2 cellular contexts compared by ENCODE assay signal in the genomic region with DNA sequence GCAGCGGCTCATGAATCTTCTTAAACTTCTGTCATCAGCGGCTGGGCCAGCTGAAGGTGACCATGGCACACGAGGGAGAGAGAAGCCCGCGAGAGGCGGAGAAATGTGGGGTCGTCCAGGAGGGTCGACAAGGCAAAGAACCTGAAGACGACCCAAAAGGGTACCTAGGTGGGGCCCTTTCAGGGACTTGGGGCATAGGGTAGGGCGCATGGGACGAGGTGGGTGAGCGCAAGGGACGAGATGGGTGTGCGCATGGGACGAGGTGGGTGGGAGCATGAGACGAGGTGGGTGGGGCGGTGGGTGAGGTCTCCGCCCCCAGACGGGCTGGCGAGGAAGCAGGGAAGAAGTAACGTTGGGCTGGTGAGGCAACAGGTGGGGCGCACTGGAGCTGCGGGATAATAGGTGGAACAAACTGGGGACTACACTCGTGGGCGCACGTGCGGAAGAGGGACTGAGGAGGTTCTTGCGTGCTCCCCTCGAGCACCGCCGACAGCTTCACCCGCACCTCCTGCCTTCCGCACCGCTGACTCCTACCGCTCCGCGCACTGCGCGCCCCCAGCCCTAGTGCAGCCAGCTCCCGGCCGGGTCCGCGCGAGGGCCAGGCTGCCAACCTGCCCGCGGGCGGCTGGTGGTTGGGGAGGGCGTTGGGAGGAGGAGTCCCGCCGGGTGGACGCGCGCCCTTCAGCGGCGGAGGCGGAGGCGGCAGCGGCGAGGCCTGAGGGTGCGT.
TF ChIP-seq lines count a peak whose summit lies in the region.

No MANE protein-coding gene starts in this region.

TF ChIP-seq in HEK293, 187 proteins besides CTCF, POLR2A, EP300 and RAD21 (continued from another document and continues in another):
- TF ChIP-seq, protein P1, sequence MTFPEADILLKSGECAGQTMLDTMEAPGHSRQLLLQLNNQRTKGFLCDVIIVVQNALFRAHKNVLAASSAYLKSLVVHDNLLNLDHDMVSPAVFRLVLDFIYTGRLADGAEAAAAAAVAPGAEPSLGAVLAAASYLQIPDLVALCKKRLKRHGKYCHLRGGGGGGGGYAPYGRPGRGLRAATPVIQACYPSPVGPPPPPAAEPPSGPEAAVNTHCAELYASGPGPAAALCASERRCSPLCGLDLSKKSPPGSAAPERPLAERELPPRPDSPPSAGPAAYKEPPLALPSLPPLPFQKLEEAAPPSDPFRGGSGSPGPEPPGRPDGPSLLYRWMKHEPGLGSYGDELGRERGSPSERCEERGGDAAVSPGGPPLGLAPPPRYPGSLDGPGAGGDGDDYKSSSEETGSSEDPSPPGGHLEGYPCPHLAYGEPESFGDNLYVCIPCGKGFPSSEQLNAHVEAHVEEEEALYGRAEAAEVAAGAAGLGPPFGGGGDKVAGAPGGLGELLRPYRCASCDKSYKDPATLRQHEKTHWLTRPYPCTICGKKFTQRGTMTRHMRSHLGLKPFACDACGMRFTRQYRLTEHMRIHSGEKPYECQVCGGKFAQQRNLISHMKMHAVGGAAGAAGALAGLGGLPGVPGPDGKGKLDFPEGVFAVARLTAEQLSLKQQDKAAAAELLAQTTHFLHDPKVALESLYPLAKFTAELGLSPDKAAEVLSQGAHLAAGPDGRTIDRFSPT (tag by site-specific recombination; IDR thresholded peaks at IDR 0.05): peak; percentile 92
- no peak for TF ChIP-seq YY2 (tag by site-specific recombination; IDR thresholded peaks at IDR 0.05)
- TF ChIP-seq, protein P2, sequence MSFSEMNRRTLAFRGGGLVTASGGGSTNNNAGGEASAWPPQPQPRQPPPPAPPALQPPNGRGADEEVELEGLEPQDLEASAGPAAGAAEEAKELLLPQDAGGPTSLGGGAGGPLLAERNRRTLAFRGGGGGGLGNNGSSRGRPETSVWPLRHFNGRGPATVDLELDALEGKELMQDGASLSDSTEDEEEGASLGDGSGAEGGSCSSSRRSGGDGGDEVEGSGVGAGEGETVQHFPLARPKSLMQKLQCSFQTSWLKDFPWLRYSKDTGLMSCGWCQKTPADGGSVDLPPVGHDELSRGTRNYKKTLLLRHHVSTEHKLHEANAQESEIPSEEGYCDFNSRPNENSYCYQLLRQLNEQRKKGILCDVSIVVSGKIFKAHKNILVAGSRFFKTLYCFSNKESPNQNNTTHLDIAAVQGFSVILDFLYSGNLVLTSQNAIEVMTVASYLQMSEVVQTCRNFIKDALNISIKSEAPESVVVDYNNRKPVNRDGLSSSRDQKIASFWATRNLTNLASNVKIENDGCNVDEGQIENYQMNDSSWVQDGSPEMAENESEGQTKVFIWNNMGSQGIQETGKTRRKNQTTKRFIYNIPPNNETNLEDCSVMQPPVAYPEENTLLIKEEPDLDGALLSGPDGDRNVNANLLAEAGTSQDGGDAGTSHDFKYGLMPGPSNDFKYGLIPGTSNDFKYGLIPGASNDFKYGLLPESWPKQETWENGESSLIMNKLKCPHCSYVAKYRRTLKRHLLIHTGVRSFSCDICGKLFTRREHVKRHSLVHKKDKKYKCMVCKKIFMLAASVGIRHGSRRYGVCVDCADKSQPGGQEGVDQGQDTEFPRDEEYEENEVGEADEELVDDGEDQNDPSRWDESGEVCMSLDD (tag by site-specific recombination; IDR thresholded peaks at IDR 0.05): peak; percentile 85
- TF ChIP-seq, protein P3, sequence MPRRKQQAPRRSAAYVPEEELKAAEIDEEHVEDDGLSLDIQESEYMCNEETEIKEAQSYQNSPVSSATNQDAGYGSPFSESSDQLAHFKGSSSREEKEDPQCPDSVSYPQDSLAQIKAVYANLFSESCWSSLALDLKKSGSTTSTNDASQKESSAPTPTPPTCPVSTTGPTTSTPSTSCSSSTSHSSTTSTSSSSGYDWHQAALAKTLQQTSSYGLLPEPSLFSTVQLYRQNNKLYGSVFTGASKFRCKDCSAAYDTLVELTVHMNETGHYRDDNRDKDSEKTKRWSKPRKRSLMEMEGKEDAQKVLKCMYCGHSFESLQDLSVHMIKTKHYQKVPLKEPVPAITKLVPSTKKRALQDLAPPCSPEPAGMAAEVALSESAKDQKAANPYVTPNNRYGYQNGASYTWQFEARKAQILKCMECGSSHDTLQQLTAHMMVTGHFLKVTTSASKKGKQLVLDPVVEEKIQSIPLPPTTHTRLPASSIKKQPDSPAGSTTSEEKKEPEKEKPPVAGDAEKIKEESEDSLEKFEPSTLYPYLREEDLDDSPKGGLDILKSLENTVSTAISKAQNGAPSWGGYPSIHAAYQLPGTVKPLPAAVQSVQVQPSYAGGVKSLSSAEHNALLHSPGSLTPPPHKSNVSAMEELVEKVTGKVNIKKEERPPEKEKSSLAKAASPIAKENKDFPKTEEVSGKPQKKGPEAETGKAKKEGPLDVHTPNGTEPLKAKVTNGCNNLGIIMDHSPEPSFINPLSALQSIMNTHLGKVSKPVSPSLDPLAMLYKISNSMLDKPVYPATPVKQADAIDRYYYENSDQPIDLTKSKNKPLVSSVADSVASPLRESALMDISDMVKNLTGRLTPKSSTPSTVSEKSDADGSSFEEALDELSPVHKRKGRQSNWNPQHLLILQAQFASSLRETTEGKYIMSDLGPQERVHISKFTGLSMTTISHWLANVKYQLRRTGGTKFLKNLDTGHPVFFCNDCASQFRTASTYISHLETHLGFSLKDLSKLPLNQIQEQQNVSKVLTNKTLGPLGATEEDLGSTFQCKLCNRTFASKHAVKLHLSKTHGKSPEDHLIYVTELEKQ (tag by site-specific recombination; IDR thresholded peaks at IDR 0.05; ENCODE audit: borderline replicate concordance): no peak
- peak; percentile 94 for TF ChIP-seq KLF1 (tag by site-specific recombination; IDR thresholded peaks at IDR 0.05)
- peak; percentile 99 for TF ChIP-seq ZBTB8A (tag by site-specific recombination; IDR thresholded peaks at IDR 0.05)
- TF ChIP-seq, protein P4, sequence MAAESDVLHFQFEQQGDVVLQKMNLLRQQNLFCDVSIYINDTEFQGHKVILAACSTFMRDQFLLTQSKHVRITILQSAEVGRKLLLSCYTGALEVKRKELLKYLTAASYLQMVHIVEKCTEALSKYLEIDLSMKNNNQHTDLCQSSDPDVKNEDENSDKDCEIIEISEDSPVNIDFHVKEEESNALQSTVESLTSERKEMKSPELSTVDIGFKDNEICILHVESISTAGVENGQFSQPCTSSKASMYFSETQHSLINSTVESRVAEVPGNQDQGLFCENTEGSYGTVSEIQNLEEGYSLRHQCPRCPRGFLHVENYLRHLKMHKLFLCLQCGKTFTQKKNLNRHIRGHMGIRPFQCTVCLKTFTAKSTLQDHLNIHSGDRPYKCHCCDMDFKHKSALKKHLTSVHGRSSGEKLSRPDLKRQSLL (tag by site-specific recombination; IDR thresholded peaks at IDR 0.05): no peak
- no peak for TF ChIP-seq ZNF596 (tag by site-specific recombination; IDR thresholded peaks at IDR 0.05)
- peak; percentile 26; the same call in 1 of the 2 replicates for TF ChIP-seq ZNF133 (tag by site-specific recombination; IDR thresholded peaks at IDR 0.05)
- TF ChIP-seq, protein P5, sequence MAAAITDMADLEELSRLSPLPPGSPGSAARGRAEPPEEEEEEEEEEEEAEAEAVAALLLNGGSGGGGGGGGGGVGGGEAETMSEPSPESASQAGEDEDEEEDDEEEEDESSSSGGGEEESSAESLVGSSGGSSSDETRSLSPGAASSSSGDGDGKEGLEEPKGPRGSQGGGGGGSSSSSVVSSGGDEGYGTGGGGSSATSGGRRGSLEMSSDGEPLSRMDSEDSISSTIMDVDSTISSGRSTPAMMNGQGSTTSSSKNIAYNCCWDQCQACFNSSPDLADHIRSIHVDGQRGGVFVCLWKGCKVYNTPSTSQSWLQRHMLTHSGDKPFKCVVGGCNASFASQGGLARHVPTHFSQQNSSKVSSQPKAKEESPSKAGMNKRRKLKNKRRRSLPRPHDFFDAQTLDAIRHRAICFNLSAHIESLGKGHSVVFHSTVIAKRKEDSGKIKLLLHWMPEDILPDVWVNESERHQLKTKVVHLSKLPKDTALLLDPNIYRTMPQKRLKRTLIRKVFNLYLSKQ (tag by site-specific recombination; IDR thresholded peaks at IDR 0.05; ENCODE audit: borderline replicate concordance): no peak
- peak; percentile 69 for TF ChIP-seq ZNF629 (tag by site-specific recombination; IDR thresholded peaks at IDR 0.05)
- TF ChIP-seq SP3 (tag by site-specific recombination; IDR thresholded peaks at IDR 0.05): peak; percentile 88

TF ChIP-seq in K562, 482 proteins besides CTCF, POLR2A, EP300 and RAD21 (continued from another document and continues in another):
- TF ChIP-seq, protein P6, sequence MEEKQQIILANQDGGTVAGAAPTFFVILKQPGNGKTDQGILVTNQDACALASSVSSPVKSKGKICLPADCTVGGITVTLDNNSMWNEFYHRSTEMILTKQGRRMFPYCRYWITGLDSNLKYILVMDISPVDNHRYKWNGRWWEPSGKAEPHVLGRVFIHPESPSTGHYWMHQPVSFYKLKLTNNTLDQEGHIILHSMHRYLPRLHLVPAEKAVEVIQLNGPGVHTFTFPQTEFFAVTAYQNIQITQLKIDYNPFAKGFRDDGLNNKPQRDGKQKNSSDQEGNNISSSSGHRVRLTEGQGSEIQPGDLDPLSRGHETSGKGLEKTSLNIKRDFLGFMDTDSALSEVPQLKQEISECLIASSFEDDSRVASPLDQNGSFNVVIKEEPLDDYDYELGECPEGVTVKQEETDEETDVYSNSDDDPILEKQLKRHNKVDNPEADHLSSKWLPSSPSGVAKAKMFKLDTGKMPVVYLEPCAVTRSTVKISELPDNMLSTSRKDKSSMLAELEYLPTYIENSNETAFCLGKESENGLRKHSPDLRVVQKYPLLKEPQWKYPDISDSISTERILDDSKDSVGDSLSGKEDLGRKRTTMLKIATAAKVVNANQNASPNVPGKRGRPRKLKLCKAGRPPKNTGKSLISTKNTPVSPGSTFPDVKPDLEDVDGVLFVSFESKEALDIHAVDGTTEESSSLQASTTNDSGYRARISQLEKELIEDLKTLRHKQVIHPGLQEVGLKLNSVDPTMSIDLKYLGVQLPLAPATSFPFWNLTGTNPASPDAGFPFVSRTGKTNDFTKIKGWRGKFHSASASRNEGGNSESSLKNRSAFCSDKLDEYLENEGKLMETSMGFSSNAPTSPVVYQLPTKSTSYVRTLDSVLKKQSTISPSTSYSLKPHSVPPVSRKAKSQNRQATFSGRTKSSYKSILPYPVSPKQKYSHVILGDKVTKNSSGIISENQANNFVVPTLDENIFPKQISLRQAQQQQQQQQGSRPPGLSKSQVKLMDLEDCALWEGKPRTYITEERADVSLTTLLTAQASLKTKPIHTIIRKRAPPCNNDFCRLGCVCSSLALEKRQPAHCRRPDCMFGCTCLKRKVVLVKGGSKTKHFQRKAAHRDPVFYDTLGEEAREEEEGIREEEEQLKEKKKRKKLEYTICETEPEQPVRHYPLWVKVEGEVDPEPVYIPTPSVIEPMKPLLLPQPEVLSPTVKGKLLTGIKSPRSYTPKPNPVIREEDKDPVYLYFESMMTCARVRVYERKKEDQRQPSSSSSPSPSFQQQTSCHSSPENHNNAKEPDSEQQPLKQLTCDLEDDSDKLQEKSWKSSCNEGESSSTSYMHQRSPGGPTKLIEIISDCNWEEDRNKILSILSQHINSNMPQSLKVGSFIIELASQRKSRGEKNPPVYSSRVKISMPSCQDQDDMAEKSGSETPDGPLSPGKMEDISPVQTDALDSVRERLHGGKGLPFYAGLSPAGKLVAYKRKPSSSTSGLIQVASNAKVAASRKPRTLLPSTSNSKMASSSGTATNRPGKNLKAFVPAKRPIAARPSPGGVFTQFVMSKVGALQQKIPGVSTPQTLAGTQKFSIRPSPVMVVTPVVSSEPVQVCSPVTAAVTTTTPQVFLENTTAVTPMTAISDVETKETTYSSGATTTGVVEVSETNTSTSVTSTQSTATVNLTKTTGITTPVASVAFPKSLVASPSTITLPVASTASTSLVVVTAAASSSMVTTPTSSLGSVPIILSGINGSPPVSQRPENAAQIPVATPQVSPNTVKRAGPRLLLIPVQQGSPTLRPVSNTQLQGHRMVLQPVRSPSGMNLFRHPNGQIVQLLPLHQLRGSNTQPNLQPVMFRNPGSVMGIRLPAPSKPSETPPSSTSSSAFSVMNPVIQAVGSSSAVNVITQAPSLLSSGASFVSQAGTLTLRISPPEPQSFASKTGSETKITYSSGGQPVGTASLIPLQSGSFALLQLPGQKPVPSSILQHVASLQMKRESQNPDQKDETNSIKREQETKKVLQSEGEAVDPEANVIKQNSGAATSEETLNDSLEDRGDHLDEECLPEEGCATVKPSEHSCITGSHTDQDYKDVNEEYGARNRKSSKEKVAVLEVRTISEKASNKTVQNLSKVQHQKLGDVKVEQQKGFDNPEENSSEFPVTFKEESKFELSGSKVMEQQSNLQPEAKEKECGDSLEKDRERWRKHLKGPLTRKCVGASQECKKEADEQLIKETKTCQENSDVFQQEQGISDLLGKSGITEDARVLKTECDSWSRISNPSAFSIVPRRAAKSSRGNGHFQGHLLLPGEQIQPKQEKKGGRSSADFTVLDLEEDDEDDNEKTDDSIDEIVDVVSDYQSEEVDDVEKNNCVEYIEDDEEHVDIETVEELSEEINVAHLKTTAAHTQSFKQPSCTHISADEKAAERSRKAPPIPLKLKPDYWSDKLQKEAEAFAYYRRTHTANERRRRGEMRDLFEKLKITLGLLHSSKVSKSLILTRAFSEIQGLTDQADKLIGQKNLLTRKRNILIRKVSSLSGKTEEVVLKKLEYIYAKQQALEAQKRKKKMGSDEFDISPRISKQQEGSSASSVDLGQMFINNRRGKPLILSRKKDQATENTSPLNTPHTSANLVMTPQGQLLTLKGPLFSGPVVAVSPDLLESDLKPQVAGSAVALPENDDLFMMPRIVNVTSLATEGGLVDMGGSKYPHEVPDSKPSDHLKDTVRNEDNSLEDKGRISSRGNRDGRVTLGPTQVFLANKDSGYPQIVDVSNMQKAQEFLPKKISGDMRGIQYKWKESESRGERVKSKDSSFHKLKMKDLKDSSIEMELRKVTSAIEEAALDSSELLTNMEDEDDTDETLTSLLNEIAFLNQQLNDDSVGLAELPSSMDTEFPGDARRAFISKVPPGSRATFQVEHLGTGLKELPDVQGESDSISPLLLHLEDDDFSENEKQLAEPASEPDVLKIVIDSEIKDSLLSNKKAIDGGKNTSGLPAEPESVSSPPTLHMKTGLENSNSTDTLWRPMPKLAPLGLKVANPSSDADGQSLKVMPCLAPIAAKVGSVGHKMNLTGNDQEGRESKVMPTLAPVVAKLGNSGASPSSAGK (IDR thresholded peaks at IDR 0.05): peak; percentile 82
- TF ChIP-seq HSF4 (CRISPR knock-in tag; IDR thresholded peaks at IDR 0.05; ENCODE audit: borderline replicate concordance): no peak
- peak; percentile 54 for TF ChIP-seq STAG1 (CRISPR knock-in tag; IDR thresholded peaks at IDR 0.05; ENCODE audit: borderline replicate concordance)
- TF ChIP-seq SRSF3 (IDR thresholded peaks at IDR 0.05; ENCODE audit: insufficient read depth, low read length): no peak
- no peak; the same call in 1 of the 2 replicates for TF ChIP-seq IRF2 (CRISPR knock-in tag; IDR thresholded peaks at IDR 0.05)
- TF ChIP-seq MYC (IDR thresholded peaks at IDR 0.05; ENCODE audit: low read depth, low read length): peak; percentile 40; the same call in 1 of the 2 replicates
- TF ChIP-seq MYC (CRISPR knock-in tag; IDR thresholded peaks at IDR 0.05; ENCODE audit: borderline replicate concordance, low read depth): 0 out of 2 replicates have a peak, but pooled peaks have one; percentile 69
- TF ChIP-seq, protein P7, sequence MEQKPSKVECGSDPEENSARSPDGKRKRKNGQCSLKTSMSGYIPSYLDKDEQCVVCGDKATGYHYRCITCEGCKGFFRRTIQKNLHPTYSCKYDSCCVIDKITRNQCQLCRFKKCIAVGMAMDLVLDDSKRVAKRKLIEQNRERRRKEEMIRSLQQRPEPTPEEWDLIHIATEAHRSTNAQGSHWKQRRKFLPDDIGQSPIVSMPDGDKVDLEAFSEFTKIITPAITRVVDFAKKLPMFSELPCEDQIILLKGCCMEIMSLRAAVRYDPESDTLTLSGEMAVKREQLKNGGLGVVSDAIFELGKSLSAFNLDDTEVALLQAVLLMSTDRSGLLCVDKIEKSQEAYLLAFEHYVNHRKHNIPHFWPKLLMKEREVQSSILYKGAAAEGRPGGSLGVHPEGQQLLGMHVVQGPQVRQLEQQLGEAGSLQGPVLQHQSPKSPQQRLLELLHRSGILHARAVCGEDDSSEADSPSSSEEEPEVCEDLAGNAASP (IDR thresholded peaks at IDR 0.05): no peak
- no peak for TF ChIP-seq ZNF75A (CRISPR knock-in tag; IDR thresholded peaks at IDR 0.05)
